Comparison of ENCODE assay signal across 16 cellular contexts in genomic region chr7:79980376-79980775, GRCh38.
DNase-seq lines count a peak whose midpoint lies in the region; TF ChIP-seq lines count a peak whose summit lies in the region.
"Had no signal": no experiment of that assay in that cellular context is flagged by ENCODE, and none has a peak within 500 bp of the region (broad histone marks: within the 10 kb centered on the region; RNA-seq: fewer than 3 reads in every experiment).

No MANE protein-coding gene starts in this region.

- H3K27ac Mint-ChIP-seq in glutamatergic neuron (ENCODE audit: unreplicated experiment), result no peak overlapping the region
- H3K27ac Mint-ChIP-seq: CD4-positive, CD25-positive, alpha-beta regulatory T cell had no signal

- H4K91ac ChIP-seq in mesenchymal stem cell (ENCODE audit: low read length), result no peak overlapping the region

- no peaks in the 10 kb centered on the region for H3K9me3 ChIP-seq in GM23248 (ENCODE audit: low read depth)
- no peaks in the 10 kb centered on the region for H3K9me3 ChIP-seq in SJSA1 (replicated peaks)
- H3K9me3 ChIP-seq in mesenchymal stem cell (ENCODE audit: control insufficient read depth, low read length), result no peaks in the 10 kb centered on the region

- H3K27ac ChIP-seq in GM23248 (peak overlapping the region; percentile 47), SJSA1 (peak overlapping the region; percentile 19), mesenchymal stem cell (ENCODE audit: low read length, poor library complexity, severe bottlenecking) (no peak overlapping the region)
- H3K27ac ChIP-seq: BLaER1 treated with 17β-estradiol and CSF1 and Interleukin-3, amounts not matched to agents 10 nM and 100 nM; HL-60 had no signal

- H3K14ac ChIP-seq in mesenchymal stem cell (ENCODE audit: low read length in 2 of 2), result no peak overlapping the region

- H3F3A ChIP-seq in GM23248 (ENCODE audit: insufficient read depth), result peaks cover 55% of the 10 kb centered on the region

- H2AFZ ChIP-seq in GM23248 (peak overlapping the region; percentile 37; the same call in 1 of the 2 replicates), mesenchymal stem cell (ENCODE audit: low read depth, low read length) (no peak overlapping the region)

- no peaks in the 10 kb centered on the region for H3K79me2 ChIP-seq in GM23248 (ENCODE audit: insufficient read depth)

- no peak for DNase-seq in GM23248
- no peak for DNase-seq in SJSA1 (ENCODE audit: low read depth in 1 of 2, low spot score in 2 of 2)
- DNase-seq in choroid plexus epithelial cell (ENCODE audit: low read depth), result peak; percentile 26
- DNase-seq in mesenchymal stem cell, result no peak
- no peak for DNase-seq in NCI-H2107 treated with DMSO at 0.1 percent for 48 hours (lab: John Stamatoyannopoulos, UW; ENCODE audit: unreplicated experiment)
- DNase-seq in activated CD8-positive, alpha-beta memory T cell treated with anti-CD3 and anti-CD28 coated beads, Interleukin-2, amount 50 U/mL, for 4 hours, result no peak
- DNase-seq in HUDEP-2 (lab: John Stamatoyannopoulos, UW; ENCODE audit: unreplicated experiment in 76 of 76), result no peak
- DNase-seq in glutamatergic neuron, result no peak
- DNase-seq: 8988T; ACHN; CD4-positive, CD25-positive, alpha-beta regulatory T cell; DMS53; GF-D8; HCEC 1CT had no signal

- H3K36me3 Mint-ChIP-seq in glutamatergic neuron (ENCODE audit: unreplicated experiment), result peaks cover 9% of the 10 kb centered on the region
- H3K36me3 Mint-ChIP-seq: CD4-positive, CD25-positive, alpha-beta regulatory T cell had no signal

- H3K4me3 ChIP-seq in GM23248 (no peak overlapping the region), SJSA1 (no peak overlapping the region), choroid plexus epithelial cell (ENCODE audit: low read depth, low read length) (no peak overlapping the region), mesenchymal stem cell (ENCODE audit: insufficient read depth in 1 of 2, low read depth in 1 of 2, low read length in 2 of 2) (no peak overlapping the region)
- H3K4me3 ChIP-seq: BLaER1 treated with 17β-estradiol and CSF1 and Interleukin-3, amounts not matched to agents 10 nM and 100 nM had no signal

- in situ Hi-C loops in GM23248 (cut with MboI), result no loop called here

- TF ChIP-seq CTCF in choroid plexus epithelial cell (conservative IDR thresholded peaks at IDR 0.05; ENCODE audit: low read depth, low read length), result no peak
- TF ChIP-seq CTCF in glutamatergic neuron (IDR thresholded peaks at IDR 0.05; ENCODE audit: partially characterized antibody, unreplicated experiment), result no peak

- no peak overlapping the region for H2BK12ac ChIP-seq in mesenchymal stem cell (ENCODE audit: low read length in 2 of 2)

- no peaks in the 10 kb centered on the region for H3K4me1 Mint-ChIP-seq in glutamatergic neuron (ENCODE audit: low read depth, unreplicated experiment)

- no peaks in the 10 kb centered on the region for H3K9me3 Mint-ChIP-seq in glutamatergic neuron (ENCODE audit: unreplicated experiment)

- peak overlapping the region; percentile 49 for H2BK120ac ChIP-seq in mesenchymal stem cell (ENCODE audit: low read depth, low read length)

- 43 to 67% methylated on average over 1 of the region's 1 CpG for WGBS in GM23248 (ENCODE audit: low coverage in 1 of 2, low lambda C conversion rate in 2 of 2, missing lambda C conversion rate in 2 of 2), 2 experiments
- whole genome bisulfite sequencing in mesenchymal stem cell, result 56% methylated on average over 1 of the region's 1 CpG

- H2AK5ac ChIP-seq in mesenchymal stem cell (ENCODE audit: low read length, severe bottlenecking), result no peak overlapping the region

- H3K9me2 ChIP-seq in GM23248 (ENCODE audit: insufficient read depth), result no peaks in the 10 kb centered on the region

- no peaks in the 10 kb centered on the region for H3K79me1 ChIP-seq in mesenchymal stem cell (replicated peaks; ENCODE audit: low read length, poor library complexity, severe bottlenecking)

- peak overlapping the region in 1 of 2 experiments; percentile 91 for H3K18ac ChIP-seq in mesenchymal stem cell (ENCODE audit: low read depth in 1 of 2, low read length in 2 of 2)

- H4K8ac ChIP-seq in mesenchymal stem cell (ENCODE audit: low read length), result no peak overlapping the region

- H2BK15ac ChIP-seq in mesenchymal stem cell (ENCODE audit: low read depth, poor library complexity, severe bottlenecking), result no peak overlapping the region

- H3K4me2 ChIP-seq in GM23248 (ENCODE audit: unreplicated experiment) (peak overlapping the region; percentile 49), mesenchymal stem cell (ENCODE audit: low read length, poor library complexity, severe bottlenecking) (no peak overlapping the region)
- H3K4me2 ChIP-seq: BLaER1 treated with 17β-estradiol and CSF1 and Interleukin-3, amounts not matched to agents 10 nM and 100 nM had no signal

- no peak overlapping the region for H2BK5ac ChIP-seq in mesenchymal stem cell (ENCODE audit: low read depth, low read length, poor library complexity, severe bottlenecking)

- H3K4ac ChIP-seq in mesenchymal stem cell (ENCODE audit: low read depth in 1 of 2, low read length in 2 of 2), result no peak overlapping the region

- H3K27me3 ChIP-seq in GM23248 (replicated peaks; ENCODE audit: insufficient read depth) (no peaks in the 10 kb centered on the region), SJSA1 (replicated peaks) (no peaks in the 10 kb centered on the region), mesenchymal stem cell (ENCODE audit: control insufficient read depth in 1 of 2, insufficient read depth in 1 of 2, low read length in 2 of 2) (no peaks in the 10 kb centered on the region)
- H3K27me3 ChIP-seq: BLaER1 treated with 17β-estradiol and CSF1 and Interleukin-3, amounts not matched to agents 10 nM and 100 nM had no signal

- no peak overlapping the region for H3K4me3 Mint-ChIP-seq in glutamatergic neuron (ENCODE audit: unreplicated experiment)
- H3K4me3 Mint-ChIP-seq: CD4-positive, CD25-positive, alpha-beta regulatory T cell had no signal

- H3K27me3 Mint-ChIP-seq in glutamatergic neuron (ENCODE audit: unreplicated experiment), result no peaks in the 10 kb centered on the region
- H3K27me3 Mint-ChIP-seq: CD4-positive, CD25-positive, alpha-beta regulatory T cell had no signal

- H3K36me3 ChIP-seq in GM23248 (ENCODE audit: low read depth), result no peaks in the 10 kb centered on the region
- no peaks in the 10 kb centered on the region for H3K36me3 ChIP-seq in SJSA1
- H3K36me3 ChIP-seq in mesenchymal stem cell (ENCODE audit: control insufficient read depth in 1 of 2, insufficient read depth in 2 of 2, low read depth in 1 of 2, low read length in 2 of 2), result no peaks in the 10 kb centered on the region
- H3K36me3 ChIP-seq: BLaER1 treated with 17β-estradiol and CSF1 and Interleukin-3, amounts not matched to agents 10 nM and 100 nM had no signal

- H3K4me1 ChIP-seq in GM23248 (ENCODE audit: insufficient read depth), result peaks cover 68% of the 10 kb centered on the region
- H3K4me1 ChIP-seq in SJSA1 (replicated peaks), result peaks cover 64% of the 10 kb centered on the region
- H3K4me1 ChIP-seq in mesenchymal stem cell (ENCODE audit: control insufficient read depth, insufficient read depth, low read depth, low read length), result no peaks in the 10 kb centered on the region
- H3K4me1 ChIP-seq: BLaER1 treated with 17β-estradiol and CSF1 and Interleukin-3, amounts not matched to agents 10 nM and 100 nM had no signal

- H3K9ac ChIP-seq in GM23248, result no peak overlapping the region
- no peak overlapping the region for H3K9ac ChIP-seq in mesenchymal stem cell (ENCODE audit: low read length)
- H3K9ac ChIP-seq: BLaER1 treated with 17β-estradiol and CSF1 and Interleukin-3, amounts not matched to agents 10 nM and 100 nM had no signal

- no peak overlapping the region for H3K23ac ChIP-seq in mesenchymal stem cell (ENCODE audit: low read length in 2 of 2)

- H4K20me1 ChIP-seq in GM23248 (ENCODE audit: insufficient read depth), result no peaks in the 10 kb centered on the region
- H4K20me1 ChIP-seq: BLaER1 treated with 17β-estradiol and CSF1 and Interleukin-3, amounts not matched to agents 10 nM and 100 nM had no signal
